1 cellular context compared by ENCODE assay signal in genomic region chr19:1507763-1508506, GRCh38.
A peak's percentile ranks its signal among the peaks of the same experiment; 100 is the strongest.
TF ChIP-seq lines count a peak whose summit lies in the region.

No MANE protein-coding gene starts in this region.

TF ChIP-seq in K562, 482 proteins besides CTCF, POLR2A, EP300 and RAD21 (continued from another document and continues in another):
- TF ChIP-seq HLTF (IDR thresholded peaks at IDR 0.05) (peak; percentile 23; the same call in 1 of the 2 replicates), LCOR (CRISPR knock-in tag; IDR thresholded peaks at IDR 0.05) (no peak), ZBTB34 (CRISPR knock-in tag; IDR thresholded peaks at IDR 0.05) (no peak), MYBL2 (IDR thresholded peaks at IDR 0.05; ENCODE audit: low read depth) (no peak), MYBL2 (CRISPR knock-in tag; IDR thresholded peaks at IDR 0.05; ENCODE audit: borderline replicate concordance) (no peak), TFE3 (CRISPR knock-in tag; IDR thresholded peaks at IDR 0.05) (no peak), GATAD2B (IDR thresholded peaks at IDR 0.05; ENCODE audit: borderline replicate concordance) (no peak), PRPF4 (IDR thresholded peaks at IDR 0.05; ENCODE audit: insufficient read depth, low read depth, low read length, poor library complexity, severe bottlenecking) (no peak), CLOCK (CRISPR knock-in tag; IDR thresholded peaks at IDR 0.05; ENCODE audit: borderline replicate concordance) (no peak), POLR3G (IDR thresholded peaks at IDR 0.05; ENCODE audit: extremely low read depth, insufficient read length, insufficient replicate concordance) (no peak), ESRRA (IDR thresholded peaks at IDR 0.05; ENCODE audit: borderline replicate concordance, low read depth) (peak; percentile 67), ARNT (IDR thresholded peaks at IDR 0.05) (no peak), ZNF445 (CRISPR knock-in tag; IDR thresholded peaks at IDR 0.05; ENCODE audit: low read depth) (no peak), NONO (IDR thresholded peaks at IDR 0.05; ENCODE audit: low read depth in 2 of 2, low read length in 1 of 2) (no peak), ETS1 (conservative IDR thresholded peaks at IDR 0.05; ENCODE audit: control insufficient read depth, low read depth, low read length) (0 out of 2 replicates have a peak, but pooled peaks have one; percentile 24), FOXJ3 (CRISPR knock-in tag; IDR thresholded peaks at IDR 0.05) (no peak), ZBTB43 (CRISPR knock-in tag; IDR thresholded peaks at IDR 0.05) (no peak), SP1 (CRISPR knock-in tag; IDR thresholded peaks at IDR 0.05) (peak; percentile 77), ILK (tag; IDR thresholded peaks at IDR 0.05; ENCODE audit: borderline replicate concordance, low read depth) (no peak), RBM22 (IDR thresholded peaks at IDR 0.05; ENCODE audit: low read depth, low read length, poor library complexity, severe bottlenecking) (no peak), ZNF347 (CRISPR knock-in tag; IDR thresholded peaks at IDR 0.05; ENCODE audit: low read depth) (no peak), SAFB2 (IDR thresholded peaks at IDR 0.05; ENCODE audit: borderline replicate concordance, low read depth, low read length, severe bottlenecking) (no peak), KAT8 (IDR thresholded peaks at IDR 0.05; ENCODE audit: low read depth) (no peak), ARID3A (IDR thresholded peaks at IDR 0.05; ENCODE audit: borderline replicate concordance, low read depth, low read length) (no peak), CUX1 (CRISPR knock-in tag; IDR thresholded peaks at IDR 0.05) (no peak), NCOA2 (IDR thresholded peaks at IDR 0.05; ENCODE audit: partially characterized antibody in 2 of 2) (no peak), DNMT1 (IDR thresholded peaks at IDR 0.05) (no peak), POLR2B (IDR thresholded peaks at IDR 0.05; ENCODE audit: low read depth, partially characterized antibody) (peak; percentile 51), ZNF75A (CRISPR knock-in tag; IDR thresholded peaks at IDR 0.05) (no peak), ZNF134 (CRISPR knock-in tag; conservative IDR thresholded peaks at IDR 0.05) (no peak), ARID2 (IDR thresholded peaks at IDR 0.05) (no peak), EP400 (IDR thresholded peaks at IDR 0.05) (peak; percentile 86), ZNF41 (CRISPR knock-in tag; conservative IDR thresholded peaks at IDR 0.05) (no peak), IFI16 (CRISPR knock-in tag; IDR thresholded peaks at IDR 0.05) (no peak), ZBTB9 (CRISPR knock-in tag; IDR thresholded peaks at IDR 0.05) (no peak; the same call in 1 of the 2 replicates), MLX (CRISPR knock-in tag; conservative IDR thresholded peaks at IDR 0.05) (no peak), ZNF740 (CRISPR knock-in tag; IDR thresholded peaks at IDR 0.05) (peak; percentile 36; the same call in 1 of the 2 replicates), ZNF740 (tag; IDR thresholded peaks at IDR 0.05) (no peak), TCF15 (CRISPR knock-in tag; IDR thresholded peaks at IDR 0.05) (no peak), PTRF (tag; IDR thresholded peaks at IDR 0.05) (no peak), PTBP1 (IDR thresholded peaks at IDR 0.05; ENCODE audit: low read depth, low read length) (no peak), MYC (IDR thresholded peaks at IDR 0.05; ENCODE audit: low read depth, low read length) (peak; percentile 78), MYC (CRISPR knock-in tag; IDR thresholded peaks at IDR 0.05; ENCODE audit: borderline replicate concordance, low read depth) (no peak), SMARCA5 (IDR thresholded peaks at IDR 0.05) (no peak), MAX (CRISPR knock-in tag; IDR thresholded peaks at IDR 0.05) (peak; percentile 96), NCOA6 (IDR thresholded peaks at IDR 0.05) (no peak), SAP30 (IDR thresholded peaks at IDR 0.05; ENCODE audit: borderline replicate concordance, insufficient read depth, low read depth, low read length, poor library complexity, severe bottlenecking) (no peak), SREBF1 (IDR thresholded peaks at IDR 0.05; ENCODE audit: borderline replicate concordance, low read depth, low read length) (no peak)
